In genomic region chr10:125774581-125775191, GRCh38 we compare ENCODE assay signal across 1 cellular context.
A peak's percentile ranks its signal among the peaks of the same experiment; 100 is the strongest.
TF ChIP-seq lines count a peak whose summit lies in the region.

No MANE protein-coding gene starts in this region.

TF ChIP-seq in HepG2, 621 proteins besides CTCF, POLR2A, EP300 and RAD21:
- TF ChIP-seq, protein P1, sequence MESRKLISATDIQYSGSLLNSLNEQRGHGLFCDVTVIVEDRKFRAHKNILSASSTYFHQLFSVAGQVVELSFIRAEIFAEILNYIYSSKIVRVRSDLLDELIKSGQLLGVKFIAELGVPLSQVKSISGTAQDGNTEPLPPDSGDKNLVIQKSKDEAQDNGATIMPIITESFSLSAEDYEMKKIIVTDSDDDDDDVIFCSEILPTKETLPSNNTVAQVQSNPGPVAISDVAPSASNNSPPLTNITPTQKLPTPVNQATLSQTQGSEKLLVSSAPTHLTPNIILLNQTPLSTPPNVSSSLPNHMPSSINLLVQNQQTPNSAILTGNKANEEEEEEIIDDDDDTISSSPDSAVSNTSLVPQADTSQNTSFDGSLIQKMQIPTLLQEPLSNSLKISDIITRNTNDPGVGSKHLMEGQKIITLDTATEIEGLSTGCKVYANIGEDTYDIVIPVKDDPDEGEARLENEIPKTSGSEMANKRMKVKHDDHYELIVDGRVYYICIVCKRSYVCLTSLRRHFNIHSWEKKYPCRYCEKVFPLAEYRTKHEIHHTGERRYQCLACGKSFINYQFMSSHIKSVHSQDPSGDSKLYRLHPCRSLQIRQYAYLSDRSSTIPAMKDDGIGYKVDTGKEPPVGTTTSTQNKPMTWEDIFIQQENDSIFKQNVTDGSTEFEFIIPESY (CRISPR knock-in tag; IDR thresholded peaks at IDR 0.05) = peak; percentile 89
- TF ChIP-seq STAG1 (CRISPR knock-in tag; IDR thresholded peaks at IDR 0.05) = peak; percentile 28
- no peak for TF ChIP-seq SRSF1 (optimal IDR thresholded peaks at IDR 0.05; ENCODE audit: low read depth, low read length)
